1 cellular context compared by ENCODE assay signal in genomic region chr9:128098017-128098935, GRCh38.
TF ChIP-seq lines count a peak whose summit lies in the region.

No MANE protein-coding gene starts in this region.

TF ChIP-seq in HCT116, 20 proteins besides CTCF, POLR2A, EP300 and RAD21 (continued from another document):
- TF ChIP-seq FOSL1 (IDR thresholded peaks at IDR 0.05; ENCODE audit: low read depth) (no peak), MAX (IDR thresholded peaks at IDR 0.05) (peak; percentile 65)
TF ChIP-seq in HCT116: peak in this region for 5.
